ENCODE assay signal across 8 cellular contexts in genomic region chrX:53440101-53440500, GRCh38. TPM values are rescaled to one million over a fixed set of nuclear protein-coding genes. Genes with fewer than 3 reads are reported as not detected.
DNase-seq lines count a peak whose midpoint lies in the region; ATAC-seq and TF ChIP-seq lines count a peak whose summit lies in the region.

No MANE protein-coding gene starts in this region.

- H3K9me3 Mint-ChIP-seq in stimulated activated memory B cell treated with anti-CD40 and anti-IgM and Interleukin-4, amounts not matched to agents 10 μg/mL and 1 μg/mL and 100 μg/mL, for 72 hours: no peaks in the 10 kb centered on the region

- peak overlapping the region; percentile 6 for H3K27ac Mint-ChIP-seq in stimulated activated memory B cell treated with anti-CD40 and anti-IgM and Interleukin-4, amounts not matched to agents 10 μg/mL and 1 μg/mL and 100 μg/mL, for 72 hours

- TF ChIP-seq CTCF in fibroblast of villous mesenchyme (IDR thresholded peaks at IDR 0.05; ENCODE audit: insufficient read depth, low read depth, low read length): no peak

- DNase-seq in NOMO-1 treated with DMSO at 0.1 percent for 48 hours (lab: John Stamatoyannopoulos, UW; ENCODE audit: unreplicated experiment) (peak; percentile 41), NOMO-1 treated with dmso at 0.1 percent for 144 hours (lab: John Stamatoyannopoulos, UW; ENCODE audit: unreplicated experiment) (no peak), SHP77 (lab: John Stamatoyannopoulos, UW) (peak; percentile 65 to 79), fibroblast of villous mesenchyme (ENCODE audit: low read depth) (no peak), occipital lobe (lab: John Stamatoyannopoulos, UW) (no peak)
- no peak for DNase-seq in activated naive CD4-positive, alpha-beta T cell treated with Interleukin-2 at 50 U/mL for 16 hours

- H3K4me3 Mint-ChIP-seq in stimulated activated memory B cell treated with anti-CD40 and anti-IgM and Interleukin-4, amounts not matched to agents 10 μg/mL and 1 μg/mL and 100 μg/mL, for 72 hours: peak overlapping the region; percentile 14

- H3K4me1 Mint-ChIP-seq in stimulated activated memory B cell treated with anti-CD40 and anti-IgM and Interleukin-4, amounts not matched to agents 10 μg/mL and 1 μg/mL and 100 μg/mL, for 72 hours: peaks cover 10% of the 10 kb centered on the region

- H3K27me3 Mint-ChIP-seq in stimulated activated memory B cell treated with anti-CD40 and anti-IgM and Interleukin-4, amounts not matched to agents 10 μg/mL and 1 μg/mL and 100 μg/mL, for 72 hours: no peaks in the 10 kb centered on the region

- no peak for ATAC-seq in stimulated activated memory B cell treated with anti-CD40 and anti-IgM and Interleukin-4, amounts not matched to agents 10 μg/mL and 1 μg/mL and 100 μg/mL, for 72 hours
- ATAC-seq in GM18858 (IDR thresholded peaks at IDR 0.05; ENCODE audit: unreplicated experiment): no peak

- H3K4me3 ChIP-seq in fibroblast of villous mesenchyme (ENCODE audit: low read depth, low read length): peak overlapping the region; percentile 52

- H3K36me3 Mint-ChIP-seq in stimulated activated memory B cell treated with anti-CD40 and anti-IgM and Interleukin-4, amounts not matched to agents 10 μg/mL and 1 μg/mL and 100 μg/mL, for 72 hours: no peaks in the 10 kb centered on the region

RNA-seq across cellular contexts. Expression of gene HSD17B10, which starts 5.9 kb away (rescaled TPM):
- total RNA-seq in fibroblast of villous mesenchyme (62.6 and 77.3 TPM in 2 replicates), occipital lobe (28.5 TPM)

RNA-seq across cellular contexts. Expression of gene RIBC1, which starts 17.4 kb away (rescaled TPM):
- total RNA-seq in fibroblast of villous mesenchyme: 0.32 and 0.43 TPM in 2 replicates
- 1.1 TPM for total RNA-seq in occipital lobe

RNA-seq across cellular contexts. Expression of gene SMC1A, which starts 17.6 kb away (rescaled TPM):
- total RNA-seq in fibroblast of villous mesenchyme: 23.3 and 26.7 TPM in 2 replicates
- 17.6 TPM for total RNA-seq in occipital lobe

Comparison
In these comparisons a context has a peak if more than half of its experiments do, and no peak if none do; other contexts are left out.
1. DNase-seq: peak in NOMO-1 treated with DMSO at 0.1 percent for 48 hours (single experiment) and SHP77 (2 of 2); none in NOMO-1 treated with dmso at 0.1 percent for 144 hours (single experiment), fibroblast of villous mesenchyme (single experiment), activated naive CD4-positive, alpha-beta T cell treated with Interleukin-2 at 50 U/mL for 16 hours (single experiment) and occipital lobe (single experiment).